In genomic region chr11:107969219-107969618, GRCh38 we compare ENCODE assay signal across 1 cellular context.
TF ChIP-seq lines count a peak whose summit lies in the region.

No MANE protein-coding gene starts in this region.

TF ChIP-seq in WTC11, 78 proteins besides CTCF, POLR2A, EP300 and RAD21 (continued from another document):
- TF ChIP-seq ZSCAN18 (CRISPR knock-in tag; IDR thresholded peaks at IDR 0.05): no peak
- TF ChIP-seq RELA (CRISPR knock-in tag; IDR thresholded peaks at IDR 0.05; ENCODE audit: borderline replicate concordance): no peak
- TF ChIP-seq E2F4 (CRISPR knock-in tag; IDR thresholded peaks at IDR 0.05; ENCODE audit: borderline replicate concordance, low read depth): no peak
